In the genomic region with DNA sequence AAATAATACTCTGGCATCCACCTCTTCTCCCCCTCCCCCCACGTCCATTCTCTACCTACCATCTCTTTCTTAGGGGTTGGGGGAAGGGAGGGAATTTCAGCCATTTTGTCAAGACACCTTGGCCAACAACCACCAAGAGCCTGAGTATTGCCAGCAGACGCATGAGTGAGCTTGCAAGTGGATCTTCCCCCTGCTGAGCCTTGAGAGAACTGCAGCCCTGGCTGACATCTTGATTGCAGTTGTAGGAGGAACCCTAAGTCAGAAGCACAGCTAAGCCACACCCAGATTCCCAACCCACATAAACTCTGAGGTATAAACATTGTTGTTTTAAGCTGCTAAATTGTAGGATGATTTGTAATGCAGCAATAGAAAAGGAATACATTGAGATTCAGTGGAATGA, we compare ENCODE assay signal across 8 cellular contexts.
A peak's percentile ranks its signal among the peaks of the same experiment; 100 is the strongest.
DNase-seq lines count a peak whose midpoint lies in the region; ATAC-seq and TF ChIP-seq lines count a peak whose summit lies in the region.

No MANE protein-coding gene starts in this region.

- no peaks in the 10 kb centered on the region for H3F3A ChIP-seq in OCI-LY1 (ENCODE audit: insufficient read depth, low read length)

- no peak overlapping the region for H2AK5ac ChIP-seq in mesendoderm (ENCODE audit: low read length)

- H4K20me1 ChIP-seq in OCI-LY1 (ENCODE audit: insufficient read depth, low read length): no peaks in the 10 kb centered on the region

- no CpG with 5 or more reads among the region's 2 CpGs for WGBS in mesendoderm (ENCODE audit: extremely low coverage, insufficient coverage, low lambda C conversion rate)

- H3K9ac ChIP-seq in OCI-LY1 (ENCODE audit: low read length) (no peak overlapping the region), mesendoderm (ENCODE audit: low read length) (no peak overlapping the region)

- H3K4me1 ChIP-seq in OCI-LY1 (ENCODE audit: insufficient read depth, low read length, severe bottlenecking) (no peaks in the 10 kb centered on the region), mesendoderm (ENCODE audit: control insufficient read depth, low read depth, low read length) (no peaks in the 10 kb centered on the region)

- H3K79me2 ChIP-seq in OCI-LY1 (ENCODE audit: insufficient read depth, low read length) (no peaks in the 10 kb centered on the region), mesendoderm (ENCODE audit: control insufficient read depth, insufficient read depth, low read length) (no peaks in the 10 kb centered on the region)

- peak; percentile 31 for TF ChIP-seq CTCF in OCI-LY1 (IDR thresholded peaks at IDR 0.05; ENCODE audit: low read length)

- H3K18ac ChIP-seq in mesendoderm (ENCODE audit: low read length): no peak overlapping the region

- no peak overlapping the region for H3K23ac ChIP-seq in mesendoderm (ENCODE audit: low read length)

- no peak overlapping the region for H3K4me3 ChIP-seq in OCI-LY1 (ENCODE audit: low read depth, low read length, poor library complexity, severe bottlenecking)
- H3K4me3 ChIP-seq in mesendoderm (ENCODE audit: low read length): no peak overlapping the region

- no peak overlapping the region for H3K4me2 ChIP-seq in OCI-LY1 (ENCODE audit: low read length)
- H3K4me2 ChIP-seq in mesendoderm (ENCODE audit: low read length): no peak overlapping the region

- no peak overlapping the region for H2BK5ac ChIP-seq in mesendoderm (ENCODE audit: low read length)

- no peaks in the 10 kb centered on the region for H3K36me3 ChIP-seq in OCI-LY1 (ENCODE audit: insufficient read depth, low read length)
- no peaks in the 10 kb centered on the region for H3K36me3 ChIP-seq in mesendoderm (ENCODE audit: control insufficient read depth, insufficient read depth, low read length)

- H4K8ac ChIP-seq in mesendoderm (ENCODE audit: low read depth, low read length): no peak overlapping the region

- H3K56ac ChIP-seq in mesendoderm (ENCODE audit: low read length): no peak overlapping the region

- DNase-seq in NCI-H2227 (lab: John Stamatoyannopoulos, UW; ENCODE audit: unreplicated experiment): peak; percentile 19
- no peak for DNase-seq in NCI-H2227 treated with DMSO at 0.1 percent for 48 hours (lab: John Stamatoyannopoulos, UW)
- DNase-seq in mesendoderm: peak; percentile 89
- no peak for DNase-seq in SKM-1 treated with dmso at 0.1 percent for 144 hours (lab: John Stamatoyannopoulos, UW; ENCODE audit: unreplicated experiment)
- no peak for DNase-seq in GM03348 (ENCODE audit: low spot score)

- no peak overlapping the region for H2AFZ ChIP-seq in OCI-LY1 (ENCODE audit: low read length)

- no peak overlapping the region for H3K27ac ChIP-seq in OCI-LY1 (ENCODE audit: low read depth, low read length, poor library complexity, severe bottlenecking)
- H3K27ac ChIP-seq in mesendoderm (ENCODE audit: low read depth, low read length): no peak overlapping the region

- no peak overlapping the region for H4K5ac ChIP-seq in mesendoderm (ENCODE audit: low read length)

- H3K9me2 ChIP-seq in OCI-LY1 (ENCODE audit: low read depth, low read length): no peaks in the 10 kb centered on the region

- H3K79me1 ChIP-seq in mesendoderm (ENCODE audit: low read length): no peaks in the 10 kb centered on the region

- no peaks in the 10 kb centered on the region for H3K27me3 ChIP-seq in OCI-LY1 (ENCODE audit: insufficient read depth, low read length)
- H3K27me3 ChIP-seq in mesendoderm (ENCODE audit: insufficient read depth, low read length, poor library complexity): no peaks in the 10 kb centered on the region

- no peak overlapping the region for H3K4ac ChIP-seq in mesendoderm (ENCODE audit: low read depth, low read length)

- no peaks in the 10 kb centered on the region for H3K9me3 ChIP-seq in OCI-LY1 (ENCODE audit: low read length)

- no peak overlapping the region for H2BK15ac ChIP-seq in mesendoderm (replicated peaks; ENCODE audit: low read depth)

- ATAC-seq in HG02588 (IDR thresholded peaks at IDR 0.05; ENCODE audit: unreplicated experiment) (peak; percentile 53), HG03045 (IDR thresholded peaks at IDR 0.05; ENCODE audit: unreplicated experiment) (no peak)

- H2BK120ac ChIP-seq in mesendoderm (ENCODE audit: low read depth, low read length): no peak overlapping the region

Comparison
In these comparisons a context has a peak if more than half of its experiments do, and no peak if none do; other contexts are left out.
1. DNase-seq: peak in NCI-H2227 (single experiment) and mesendoderm (single experiment); none in NCI-H2227 treated with DMSO at 0.1 percent for 48 hours (single experiment), SKM-1 treated with dmso at 0.1 percent for 144 hours (single experiment) and GM03348 (single experiment).